14 cellular contexts compared by ENCODE assay signal in the genomic region with DNA sequence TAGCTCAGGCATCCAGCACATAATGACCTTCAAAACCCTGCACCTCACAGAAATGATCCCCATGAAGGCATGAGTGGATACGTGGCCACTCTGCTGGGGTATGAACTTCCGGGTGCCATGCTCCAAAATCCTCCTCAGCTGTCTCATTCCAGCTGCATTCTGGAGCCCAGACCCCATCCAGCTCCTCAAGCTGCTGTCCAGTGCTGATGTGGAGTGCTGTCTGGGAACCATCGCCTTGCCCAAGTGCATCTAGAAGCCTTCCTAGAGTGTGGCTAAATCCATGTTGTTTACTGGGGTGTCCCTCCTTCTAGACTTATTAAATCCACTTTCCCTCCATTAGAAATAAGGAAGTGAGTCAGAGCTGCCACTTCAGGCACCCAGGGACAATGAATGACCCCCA.
A peak's percentile ranks its signal among the peaks of the same experiment; 100 is the strongest.
DNase-seq lines count a peak whose midpoint lies in the region; ATAC-seq and TF ChIP-seq lines count a peak whose summit lies in the region.
"Had no signal": no experiment of that assay in that cellular context is flagged by ENCODE, and none has a peak within 500 bp of the region (broad histone marks: within the 10 kb centered on the region; RNA-seq: fewer than 3 reads in every experiment).

No MANE protein-coding gene starts in this region.

- H4K20me1 ChIP-seq in GM23248 (ENCODE audit: insufficient read depth) (no peaks in the 10 kb centered on the region), neural progenitor cell (ENCODE audit: low read depth) (no peaks in the 10 kb centered on the region)
- H4K20me1 ChIP-seq: BLaER1 treated with 17β-estradiol and CSF1 and Interleukin-3, amounts not matched to agents 10 nM and 100 nM had no signal

- no peak overlapping the region for H3K4me2 ChIP-seq in GM23248 (ENCODE audit: unreplicated experiment)
- H3K4me2 ChIP-seq in neural progenitor cell = no peak overlapping the region
- H3K4me2 ChIP-seq: BLaER1 treated with 17β-estradiol and CSF1 and Interleukin-3, amounts not matched to agents 10 nM and 100 nM had no signal

- H3K9me3 ChIP-seq in GM23248 (ENCODE audit: low read depth) (no peaks in the 10 kb centered on the region), endodermal cell (ENCODE audit: control insufficient read depth, low read length) (no peaks in the 10 kb centered on the region), neural progenitor cell (ENCODE audit: low read depth) (no peaks in the 10 kb centered on the region)
- H3K9me3 ChIP-seq: BLaER1 treated with 17β-estradiol and CSF1 and Interleukin-3, amounts not matched to agents 10 nM and 100 nM had no signal

- TF ChIP-seq CTCF in endodermal cell (conservative IDR thresholded peaks at IDR 0.05) = no peak
- TF ChIP-seq CTCF in neural progenitor cell (IDR thresholded peaks at IDR 0.05) = no peak

- H3F3A ChIP-seq in GM23248 (ENCODE audit: insufficient read depth) (no peaks in the 10 kb centered on the region), neural progenitor cell (ENCODE audit: low read depth) (no peaks in the 10 kb centered on the region)

- peaks cover 2% of the 10 kb centered on the region for H3K27me3 Mint-ChIP-seq in endodermal cell (ENCODE audit: insufficient read depth)
- peaks cover 3% of the 10 kb centered on the region for H3K27me3 Mint-ChIP-seq in neural progenitor cell (ENCODE audit: insufficient read depth, low read depth)
- H3K27me3 Mint-ChIP-seq: CD4-positive, CD25-positive, alpha-beta regulatory T cell had no signal

- TF ChIP-seq EP300 in Ishikawa (IDR thresholded peaks at IDR 0.05; ENCODE audit: borderline replicate concordance) = no peak

- H3K79me2 ChIP-seq in GM23248 (ENCODE audit: insufficient read depth) = no peaks in the 10 kb centered on the region
- no peaks in the 10 kb centered on the region for H3K79me2 ChIP-seq in neural progenitor cell (ENCODE audit: low read depth)

- in situ Hi-C loops in GM23248 (cut with MboI) = no loop called here
- in situ Hi-C loops in G401 (cut with HindIII; ENCODE audit: low sequenced_read_pairs) = no loop called here

- TF ChIP-seq RAD21 in Ishikawa (IDR thresholded peaks at IDR 0.05; ENCODE audit: low read depth) = no peak

- H3K4me1 ChIP-seq in GM23248 (ENCODE audit: insufficient read depth) (no peaks in the 10 kb centered on the region), endodermal cell (ENCODE audit: control insufficient read depth, insufficient read depth, low read length) (no peaks in the 10 kb centered on the region), neural progenitor cell (no peaks in the 10 kb centered on the region)
- H3K4me1 ChIP-seq: BLaER1 treated with 17β-estradiol and CSF1 and Interleukin-3, amounts not matched to agents 10 nM and 100 nM had no signal

- H3K27ac ChIP-seq in GM23248 = no peak overlapping the region
- H3K27ac ChIP-seq in endodermal cell (ENCODE audit: low read depth, low read length) = no peak overlapping the region
- H3K27ac ChIP-seq in neural progenitor cell = no peak overlapping the region
- H3K27ac ChIP-seq: BLaER1 treated with 17β-estradiol and CSF1 and Interleukin-3, amounts not matched to agents 10 nM and 100 nM had no signal

- H3K4me1 Mint-ChIP-seq in endodermal cell (peaks cover 8% of the 10 kb centered on the region), neural progenitor cell (no peaks in the 10 kb centered on the region)
- H3K4me1 Mint-ChIP-seq: CD4-positive, CD25-positive, alpha-beta regulatory T cell had no signal

- H3K4me3 Mint-ChIP-seq in endodermal cell = no peak overlapping the region
- no peak overlapping the region for H3K4me3 Mint-ChIP-seq in neural progenitor cell
- H3K4me3 Mint-ChIP-seq: CD4-positive, CD25-positive, alpha-beta regulatory T cell had no signal

- no peaks in the 10 kb centered on the region for H3K9me2 ChIP-seq in GM23248 (ENCODE audit: insufficient read depth)

- no peaks in the 10 kb centered on the region for H3K9me3 Mint-ChIP-seq in endodermal cell
- no peaks in the 10 kb centered on the region for H3K9me3 Mint-ChIP-seq in neural progenitor cell

- DNase-seq in GM23248 (peak; percentile 7), endodermal cell (peak; percentile 56), neural progenitor cell (ENCODE audit: low spot score) (peak; percentile 13), G401 (ENCODE audit: low spot score) (no peak)
- no peak for DNase-seq in activated CD4-positive, alpha-beta T cell treated with anti-CD3 and anti-CD28 coated beads, Interleukin-2, amount 50 U/mL, for 4 hours
- DNase-seq: AML-193; CD4-positive, CD25-positive, alpha-beta regulatory T cell; DMS53; EL; GF-D8; KG1 had no signal

- no peak overlapping the region for H3K27ac Mint-ChIP-seq in endodermal cell
- H3K27ac Mint-ChIP-seq in neural progenitor cell = no peak overlapping the region

- H2AFZ ChIP-seq in GM23248 (no peak overlapping the region), neural progenitor cell (replicated peaks) (no peak overlapping the region)

- H3K36me3 ChIP-seq in GM23248 (ENCODE audit: low read depth) (no peaks in the 10 kb centered on the region), endodermal cell (ENCODE audit: control insufficient read depth, insufficient read depth, low read length) (no peaks in the 10 kb centered on the region), neural progenitor cell (no peaks in the 10 kb centered on the region)
- H3K36me3 ChIP-seq: BLaER1 treated with 17β-estradiol and CSF1 and Interleukin-3, amounts not matched to agents 10 nM and 100 nM had no signal

- H3K4me3 ChIP-seq in GM23248 (no peak overlapping the region), endodermal cell (ENCODE audit: low read length) (no peak overlapping the region), neural progenitor cell (no peak overlapping the region)
- H3K4me3 ChIP-seq: BLaER1 treated with 17β-estradiol and CSF1 and Interleukin-3, amounts not matched to agents 10 nM and 100 nM had no signal

- ATAC-seq in GM19455 (IDR thresholded peaks at IDR 0.05; ENCODE audit: unreplicated experiment) = no peak

- H3K36me3 Mint-ChIP-seq in endodermal cell (ENCODE audit: low read depth) = no peaks in the 10 kb centered on the region
- no peaks in the 10 kb centered on the region for H3K36me3 Mint-ChIP-seq in neural progenitor cell
- H3K36me3 Mint-ChIP-seq: CD4-positive, CD25-positive, alpha-beta regulatory T cell had no signal

- WGBS in GM23248 (ENCODE audit: low coverage in 1 of 2, low lambda C conversion rate in 2 of 2, missing lambda C conversion rate in 2 of 2), 2 experiments = 53 to 61% methylated on average over 3 of the region's 3 CpGs
- 90 to 93% methylated on average over 2 to 3 of the region's 3 CpGs for WGBS in endodermal cell (ENCODE audit: insufficient coverage in 1 of 2, insufficient read length in 1 of 2), 2 experiments

- no peaks in the 10 kb centered on the region for H3K27me3 ChIP-seq in GM23248 (replicated peaks; ENCODE audit: insufficient read depth)
- no peaks in the 10 kb centered on the region for H3K27me3 ChIP-seq in endodermal cell (ENCODE audit: control insufficient read depth, insufficient read depth, low read length, poor library complexity, severe bottlenecking)
- H3K27me3 ChIP-seq in neural progenitor cell = no peaks in the 10 kb centered on the region
- H3K27me3 ChIP-seq: BLaER1 treated with 17β-estradiol and CSF1 and Interleukin-3, amounts not matched to agents 10 nM and 100 nM had no signal

- no peak overlapping the region for H3K9ac ChIP-seq in GM23248
- no peak overlapping the region for H3K9ac ChIP-seq in endodermal cell (ENCODE audit: extremely low read depth, low read length, poor library complexity, severe bottlenecking)
- no peak overlapping the region for H3K9ac ChIP-seq in neural progenitor cell
- H3K9ac ChIP-seq: BLaER1 treated with 17β-estradiol and CSF1 and Interleukin-3, amounts not matched to agents 10 nM and 100 nM had no signal

TF ChIP-seq in Ishikawa, 13 proteins besides CTCF, POLR2A, EP300 and RAD21:
- TF ChIP-seq ZBTB7A (IDR thresholded peaks at IDR 0.05; ENCODE audit: low read depth) = no peak
- TF ChIP-seq EGR1 (IDR thresholded peaks at IDR 0.05) = no peak
- TF ChIP-seq TAF1 (IDR thresholded peaks at IDR 0.05; ENCODE audit: low read depth) = no peak
- TF ChIP-seq, protein P1, sequence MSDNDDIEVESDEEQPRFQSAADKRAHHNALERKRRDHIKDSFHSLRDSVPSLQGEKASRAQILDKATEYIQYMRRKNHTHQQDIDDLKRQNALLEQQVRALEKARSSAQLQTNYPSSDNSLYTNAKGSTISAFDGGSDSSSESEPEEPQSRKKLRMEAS (IDR thresholded peaks at IDR 0.05) = no peak
- TF ChIP-seq NFIC (IDR thresholded peaks at IDR 0.05) = no peak
- no peak for TF ChIP-seq CEBPB (IDR thresholded peaks at IDR 0.05)
- TF ChIP-seq, protein P2, sequence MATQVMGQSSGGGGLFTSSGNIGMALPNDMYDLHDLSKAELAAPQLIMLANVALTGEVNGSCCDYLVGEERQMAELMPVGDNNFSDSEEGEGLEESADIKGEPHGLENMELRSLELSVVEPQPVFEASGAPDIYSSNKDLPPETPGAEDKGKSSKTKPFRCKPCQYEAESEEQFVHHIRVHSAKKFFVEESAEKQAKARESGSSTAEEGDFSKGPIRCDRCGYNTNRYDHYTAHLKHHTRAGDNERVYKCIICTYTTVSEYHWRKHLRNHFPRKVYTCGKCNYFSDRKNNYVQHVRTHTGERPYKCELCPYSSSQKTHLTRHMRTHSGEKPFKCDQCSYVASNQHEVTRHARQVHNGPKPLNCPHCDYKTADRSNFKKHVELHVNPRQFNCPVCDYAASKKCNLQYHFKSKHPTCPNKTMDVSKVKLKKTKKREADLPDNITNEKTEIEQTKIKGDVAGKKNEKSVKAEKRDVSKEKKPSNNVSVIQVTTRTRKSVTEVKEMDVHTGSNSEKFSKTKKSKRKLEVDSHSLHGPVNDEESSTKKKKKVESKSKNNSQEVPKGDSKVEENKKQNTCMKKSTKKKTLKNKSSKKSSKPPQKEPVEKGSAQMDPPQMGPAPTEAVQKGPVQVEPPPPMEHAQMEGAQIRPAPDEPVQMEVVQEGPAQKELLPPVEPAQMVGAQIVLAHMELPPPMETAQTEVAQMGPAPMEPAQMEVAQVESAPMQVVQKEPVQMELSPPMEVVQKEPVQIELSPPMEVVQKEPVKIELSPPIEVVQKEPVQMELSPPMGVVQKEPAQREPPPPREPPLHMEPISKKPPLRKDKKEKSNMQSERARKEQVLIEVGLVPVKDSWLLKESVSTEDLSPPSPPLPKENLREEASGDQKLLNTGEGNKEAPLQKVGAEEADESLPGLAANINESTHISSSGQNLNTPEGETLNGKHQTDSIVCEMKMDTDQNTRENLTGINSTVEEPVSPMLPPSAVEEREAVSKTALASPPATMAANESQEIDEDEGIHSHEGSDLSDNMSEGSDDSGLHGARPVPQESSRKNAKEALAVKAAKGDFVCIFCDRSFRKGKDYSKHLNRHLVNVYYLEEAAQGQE (IDR thresholded peaks at IDR 0.05; ENCODE audit: low read depth) = peak; percentile 71
- no peak for TF ChIP-seq YY1 (IDR thresholded peaks at IDR 0.05; ENCODE audit: low read depth)

Comparison
In these comparisons a context has a peak if more than half of its experiments do, and no peak if none do; other contexts are left out.
1. DNase-seq: peak in GM23248 (single experiment), endodermal cell (single experiment) and neural progenitor cell (single experiment); none in G401 (single experiment) and activated CD4-positive, alpha-beta T cell treated with anti-CD3 and anti-CD28 coated beads, Interleukin-2, amount 50 U/mL, for 4 hours (0 of 2).